In genomic region chr22:49951986-49952896, GRCh38 we compare ENCODE assay signal across 2 cellular contexts.
TF ChIP-seq lines count a peak whose summit lies in the region.

No MANE protein-coding gene starts in this region.

TF ChIP-seq in A549, 52 proteins besides CTCF, POLR2A, EP300 and RAD21:
- TF ChIP-seq PHF8 (IDR thresholded peaks at IDR 0.05; ENCODE audit: borderline replicate concordance, low read depth) = no peak
- no peak for TF ChIP-seq RFX5 (IDR thresholded peaks at IDR 0.05)
- no peak for TF ChIP-seq FOSL2 (IDR thresholded peaks at IDR 0.05)
- TF ChIP-seq FOSL2 (CRISPR knock-in tag; IDR thresholded peaks at IDR 0.05) = peak; percentile 19; the same call in 1 of the 2 replicates
- no peak for TF ChIP-seq MAFK (IDR thresholded peaks at IDR 0.05; ENCODE audit: partially characterized antibody)
- peak; percentile 24; the same call in 1 of the 2 replicates for TF ChIP-seq MAX (IDR thresholded peaks at IDR 0.05)
- TF ChIP-seq TP53 (CRISPR knock-in tag; IDR thresholded peaks at IDR 0.05) = no peak
- no peak for TF ChIP-seq ZFP36 (IDR thresholded peaks at IDR 0.05; ENCODE audit: borderline replicate concordance, partially characterized antibody)
TF ChIP-seq in A549: peak in this region for 2.

TF ChIP-seq in H1, 55 proteins besides CTCF, POLR2A, EP300 and RAD21:
- no peak for TF ChIP-seq KDM5A (IDR thresholded peaks at IDR 0.05; ENCODE audit: low read length)
- 0 out of 2 replicates have a peak, but pooled peaks have one; percentile 12 for TF ChIP-seq TEAD4 (IDR thresholded peaks at IDR 0.05; ENCODE audit: low read depth, low read length)
